ENCODE assay signal across 5 cellular contexts in genomic region chrX:2479982-2480381, GRCh38. TPM values are rescaled to one million over a fixed set of nuclear protein-coding genes. Genes with fewer than 3 reads are reported as not detected.
DNase-seq lines count a peak whose midpoint lies in the region; ATAC-seq, FAIRE-seq and TF ChIP-seq lines count a peak whose summit lies in the region.
"Not testable (repeated sequence)": the region's sequence is repeated elsewhere in the genome, so short reads cannot be mapped to it uniquely, and the experiment has no call there.

No MANE protein-coding gene starts in this region.

- H3K36me3 ChIP-seq in HCT116 (ENCODE audit: control insufficient read depth in 1 of 2, insufficient read depth in 2 of 2, low read length in 2 of 2); K562 (ENCODE audit: control insufficient read depth, insufficient read depth, low read length); endothelial cell of umbilical vein (ENCODE audit: control insufficient read depth in 2 of 2, extremely low read depth in 1 of 2, insufficient read depth in 2 of 2, low read length in 2 of 2); HepG2 (replicated peaks in 1 of 2; ENCODE audit: control insufficient read depth in 1 of 2, insufficient read depth in 2 of 2, low read length in 2 of 2): not testable (repeated sequence)

- not testable (repeated sequence) for TF ChIP-seq CTCF in HCT116 (IDR thresholded peaks at IDR 0.05 in 2 of 3, conservative IDR thresholded peaks at IDR 0.05 in 1 of 3; ENCODE audit: borderline replicate concordance in 1 of 3, insufficient read depth in 1 of 3, low read depth in 2 of 3, low read length in 2 of 3); K562 (IDR thresholded peaks at IDR 0.05 in 2 of 3, conservative IDR thresholded peaks at IDR 0.05 in 1 of 3; ENCODE audit: insufficient read depth in 2 of 3, low read depth in 1 of 3, low read length in 3 of 3); endothelial cell of umbilical vein (IDR thresholded peaks at IDR 0.05; ENCODE audit: extremely low read depth in 1 of 2, insufficient read depth in 1 of 2, low read depth in 1 of 2, low read length in 2 of 2); HepG2 (CRISPR knock-in tag; IDR thresholded peaks at IDR 0.05)

- H3K4me2 ChIP-seq in HCT116 (ENCODE audit: low read length) = peak overlapping the region; percentile 71
- H3K4me2 ChIP-seq in K562 (ENCODE audit: insufficient read depth, low read length); endothelial cell of umbilical vein (ENCODE audit: insufficient read depth, low read length); HepG2 (ENCODE audit: low read depth, low read length): not testable (repeated sequence)

- H3K9me3 ChIP-seq in HCT116 (ENCODE audit: control insufficient read depth in 1 of 2, insufficient read depth in 1 of 2, low read depth in 1 of 2, low read length in 2 of 2); K562 (replicated peaks; ENCODE audit: control insufficient read depth, insufficient read depth, low read depth, low read length); endothelial cell of umbilical vein (replicated peaks; ENCODE audit: control insufficient read depth, insufficient read depth, low read length); HepG2 (ENCODE audit: low read length): not testable (repeated sequence)

- peaks cover 34% of the 10 kb centered on the region; the same call in 1 of the 2 replicates for H3K79me2 ChIP-seq in HCT116 (ENCODE audit: insufficient read depth, low read length)
- H3K79me2 ChIP-seq in K562 (ENCODE audit: control insufficient read depth, insufficient read depth, low read length) = peaks cover 14% of the 10 kb centered on the region
- peaks cover 23% of the 10 kb centered on the region for H3K79me2 ChIP-seq in endothelial cell of umbilical vein (ENCODE audit: control insufficient read depth, insufficient read depth, low read length)
- peaks cover 33% of the 10 kb centered on the region for H3K79me2 ChIP-seq in HepG2 (ENCODE audit: insufficient read depth, low read length)

- BruUV-seq in HCT116 (replicated peaks; lab: Mats Ljungman, UMichigan); K562 (replicated peaks; lab: Mats Ljungman, UMichigan); endothelial cell of umbilical vein (replicated peaks; lab: Mats Ljungman, UMichigan); HepG2 (replicated peaks; lab: Mats Ljungman, UMichigan): not testable (repeated sequence)

- peak overlapping the region; percentile 67; the same call in 1 of the 2 replicates for H3K27ac ChIP-seq in HCT116 (ENCODE audit: low read depth, low read length)
- not testable (repeated sequence) for H3K27ac ChIP-seq in K562 (ENCODE audit: extremely low read depth, low read depth, low read length); endothelial cell of umbilical vein (ENCODE audit: insufficient read depth, low read depth, low read length); HepG2 (ENCODE audit: extremely low read length, insufficient read depth, low read length)

- H3K27me3 ChIP-seq in HCT116 (ENCODE audit: insufficient read depth, low read length); K562 (ENCODE audit: control insufficient read depth in 2 of 2, insufficient read depth in 2 of 2, low read length in 2 of 2); endothelial cell of umbilical vein (ENCODE audit: control insufficient read depth in 2 of 2, insufficient read depth in 2 of 2, low read length in 2 of 2); HepG2 (ENCODE audit: control insufficient read depth in 1 of 2, insufficient read depth in 2 of 2, low read length in 2 of 2): not testable (repeated sequence)

- peak; percentile 80 for FAIRE-seq in GM12891 (lab: Jason Lieb, UNC)
- not testable (repeated sequence) for FAIRE-seq in K562 (lab: Jason Lieb, UNC); HepG2 (lab: Jason Lieb, UNC)
- FAIRE-seq in endothelial cell of umbilical vein (lab: Jason Lieb, UNC) = peak; percentile 73

- H2AFZ ChIP-seq in HCT116 (ENCODE audit: low read depth, low read length, poor library complexity, severe bottlenecking); K562 (ENCODE audit: low read depth, low read length); endothelial cell of umbilical vein (ENCODE audit: low read depth, low read length); HepG2 (ENCODE audit: low read length): not testable (repeated sequence)

- not testable (repeated sequence) for H4K20me1 ChIP-seq in HCT116 (ENCODE audit: insufficient read depth); K562 (replicated peaks; ENCODE audit: control insufficient read depth, insufficient read depth, low read length); endothelial cell of umbilical vein (replicated peaks; ENCODE audit: control insufficient read depth, extremely low read depth, insufficient read depth, low read length); HepG2 (ENCODE audit: insufficient read depth, low read length)

- H3K9ac ChIP-seq in HCT116 (ENCODE audit: low read length) = peak overlapping the region; percentile 26; the same call in 1 of the 2 replicates
- not testable (repeated sequence) for H3K9ac ChIP-seq in K562 (ENCODE audit: insufficient read depth in 1 of 2, low read depth in 2 of 2, low read length in 2 of 2); endothelial cell of umbilical vein (replicated peaks; ENCODE audit: extremely low read depth, insufficient read depth, low read length); HepG2 (ENCODE audit: insufficient read depth, low read depth, low read length)

- not testable (repeated sequence) for H3K9me2 ChIP-seq in HCT116 (ENCODE audit: insufficient read depth)

- ATAC-seq in HCT116, K562, HepG2: not testable (repeated sequence)

- 76% methylated on average over 3 of the region's 5 CpGs for WGBS in K562 (ENCODE audit: insufficient coverage, low coverage, missing lambda C conversion rate)
- WGBS in HepG2 (ENCODE audit: low lambda C conversion rate) = over 99% methylated on average over 5 of the region's 5 CpGs

- DNase-seq in GM12891 (ENCODE audit: insufficient read length, low spot score); HCT116 (ENCODE audit: low read depth, low spot score); K562 (ENCODE audit: extremely low read depth in 1 of 4, low spot score in 3 of 4); endothelial cell of umbilical vein (ENCODE audit: low read depth, low spot score); HepG2 (ENCODE audit: low spot score): not testable (repeated sequence)

- dilution Hi-C loops in endothelial cell of umbilical vein (cut with MboI; ENCODE audit: extremely low pct_ligation_motif_present, low sequenced_read_pairs) = not testable (repeated sequence)

- in situ Hi-C loops in K562 (cut with MboI) = loop anchor here (5.0 kb wide), 1 partner anchor 107 kb away; no protein-coding TSS in a partner anchor
- in situ Hi-C loops in HepG2 (cut with HindIII; ENCODE audit: extremely low pct_ligation_motif_present, low pct_unique_long_range_greater_than_20kb) = not testable (repeated sequence)

- CTCF ChIA-PET in HCT116 (lab: Charles Lee); K562 (lab: Yijun Ruan, JAX; ENCODE audit: low intra/inter-chr PET ratio); endothelial cell of umbilical vein (lab: Charles Lee); HepG2 (lab: Yijun Ruan, JAX; ENCODE audit: low intra/inter-chr PET ratio, low total read pairs): not testable (repeated sequence)

- RAD21 ChIA-PET in HCT116 (lab: Charles Lee; ENCODE audit: low non-redundant PET in 1 of 2, low total read pairs in 2 of 2, uncharacterized antibody in 2 of 2, unreplicated experiment in 2 of 2) = not testable (repeated sequence)

- H3K4me1 ChIP-seq in HCT116 (ENCODE audit: control insufficient read depth in 1 of 2, insufficient read depth in 2 of 2, low read length in 2 of 2) = peaks cover 20 to 50% of the 10 kb centered on the region in 2 experiments; a peak in 3 of 4 replicates
- not testable (repeated sequence) for H3K4me1 ChIP-seq in K562 (replicated peaks in 1 of 2; ENCODE audit: control insufficient read depth in 2 of 2, insufficient read depth in 2 of 2, low read length in 2 of 2); endothelial cell of umbilical vein (ENCODE audit: control insufficient read depth, extremely low read depth, insufficient read depth, low read length)
- H3K4me1 ChIP-seq in HepG2 (ENCODE audit: insufficient read depth, low read length) = peaks cover 18% of the 10 kb centered on the region

- H3K4me3 ChIP-seq in HCT116 (replicated peaks in 1 of 2; ENCODE audit: low read depth in 1 of 2, low read length in 2 of 2); K562; endothelial cell of umbilical vein (replicated peaks in 1 of 3; ENCODE audit: insufficient read depth in 1 of 3, low read depth in 1 of 3, low read length in 3 of 3); HepG2 (replicated peaks in 1 of 3; ENCODE audit: insufficient read depth in 1 of 3, low read depth in 2 of 3, low read length in 3 of 3): not testable (repeated sequence)

- TF ChIP-seq EP300 in K562 (IDR thresholded peaks at IDR 0.05; ENCODE audit: low read length); HepG2 (IDR thresholded peaks at IDR 0.05; ENCODE audit: low read depth in 2 of 2, low read length in 2 of 2); HepG2 (CRISPR knock-in tag; IDR thresholded peaks at IDR 0.05; ENCODE audit: borderline replicate concordance): not testable (repeated sequence)

- POLR2A ChIA-PET in HCT116 (lab: Charles Lee); K562 (lab: Yijun Ruan, JAX); endothelial cell of umbilical vein (lab: Charles Lee); HepG2 (lab: Yijun Ruan, JAX): not testable (repeated sequence)

- H3K9me1 ChIP-seq in K562 (ENCODE audit: control insufficient read depth, insufficient read depth, low read length); endothelial cell of umbilical vein (replicated peaks; ENCODE audit: control insufficient read depth, extremely low read depth, insufficient read depth, low read length): not testable (repeated sequence)

- TF ChIP-seq POLR2A in GM12891 (IDR thresholded peaks at IDR 0.05; ENCODE audit: low read depth, low read length); HCT116 (IDR thresholded peaks at IDR 0.05; ENCODE audit: borderline replicate concordance, extremely low read depth, insufficient read depth, insufficient read length); K562 (conservative IDR thresholded peaks at IDR 0.05); endothelial cell of umbilical vein (IDR thresholded peaks at IDR 0.05; ENCODE audit: low read depth, low read length); HepG2 (IDR thresholded peaks at IDR 0.05; ENCODE audit: insufficient read depth in 1 of 2, low read depth in 2 of 2, low read length in 2 of 2): not testable (repeated sequence)

- not testable (repeated sequence) for TF ChIP-seq RAD21 in HCT116 (IDR thresholded peaks at IDR 0.05; ENCODE audit: low read depth); K562 (CRISPR knock-in tag; conservative IDR thresholded peaks at IDR 0.05 in 1 of 2, IDR thresholded peaks at IDR 0.05 in 1 of 2); HepG2 (CRISPR knock-in tag; IDR thresholded peaks at IDR 0.05)

- intact Hi-C loops in HCT116 (cut with micrococcal nuclease) = loop anchor here (1.0 kb wide), 3 partner anchors 16 to 113 kb away; no protein-coding TSS in a partner anchor
- intact Hi-C loops in K562 (cut with micrococcal nuclease); endothelial cell of umbilical vein (cut with micrococcal nuclease); HepG2 (cut with micrococcal nuclease; ENCODE audit: unreplicated experiment): not testable (repeated sequence)

RNA-seq across cellular contexts. Expression of gene DHRSX, which starts 20.8 kb away (rescaled TPM):
- polyA plus RNA-seq in GM12891 (2012; ENCODE audit: low read depth, missing spikeins) = 19.1 TPM
- 11.9 TPM for total RNA-seq in HCT116 (2021; ENCODE audit: unreplicated experiment)
- polyA plus RNA-seq in HCT116 (2012) = 14.0 and 15.9 TPM in 2 replicates
- 22.8 and 25.9 TPM in 2 replicates for total RNA-seq in K562 (2011; cell fraction: chromatin; rRNA removed; ENCODE audit: low replicate concordance)
- total RNA-seq in K562 (2011; cell fraction: nucleolus; rRNA removed) = 18.4 and 20.2 TPM in 2 replicates
- total RNA-seq in K562 (2011; cell fraction: nucleoplasm; rRNA removed) = 19.2 and 21.9 TPM in 2 replicates
- 6.5 and 6.9 TPM in 2 replicates for total RNA-seq in K562 (2014; rRNA removed)
- 3.4 and 3.6 TPM in 2 replicates for total RNA-seq in K562 (2014; rRNA removed; fragmentation: Illumina TruSeq; extraction: Trizol)
- total RNA-seq in K562 (2015; rRNA removed; fragmentation: Illumina TruSeq; extraction: Trizol) = 3.6 and 4.5 TPM in 2 replicates
- 10.5 and 11.0 TPM in 2 replicates for total RNA-seq in K562 (2021)
- 6.5 and 8.6 TPM in 2 replicates for polyA plus RNA-seq in K562 (2011; rRNA removed)
- 10.6 and 13.3 TPM in 2 replicates for polyA plus RNA-seq in K562 (2011; cell fraction: cytosol; rRNA removed)
- 8.7 and 13.2 TPM in 2 replicates for polyA plus RNA-seq in K562 (2011; cell fraction: nucleus; rRNA removed)
- 8.1 and 9.8 TPM in 2 replicates for polyA plus RNA-seq in K562 (2012)
- 7.2 and 8.7 TPM in 2 replicates for polyA plus RNA-seq in K562 (2014; fragmentation: Illumina TruSeq; extraction: Trizol)
- polyA plus RNA-seq in K562 (2014; fragmentation: Nextera tagmentation; extraction: Ambion mirVana) = 1 to 10 TPM in 1 of 2 experiments, under 1 TPM in 1; 0.59 to 1.0 TPM
- 6.2 and 7.8 TPM in 2 replicates for polyA plus RNA-seq in K562 (2014; rRNA removed)
- polyA minus RNA-seq in K562 (2011; rRNA and poly(A)+ RNA removed) = 9.8 and 11.9 TPM in 2 replicates
- 2.5 and 5.4 TPM in 2 replicates for polyA minus RNA-seq in K562 (2011; cell fraction: cytosol; rRNA and poly(A)+ RNA removed)
- polyA minus RNA-seq in K562 (2011; cell fraction: nucleus; rRNA and poly(A)+ RNA removed) = 5.0 and 9.9 TPM in 2 replicates
- total RNA-seq in endothelial cell of umbilical vein = 27.1 and 29.3 TPM in 2 replicates
- 37.7 and 46.3 TPM in 2 replicates for polyA plus RNA-seq in endothelial cell of umbilical vein
- 35.1 and 37.6 TPM in 2 replicates for polyA plus RNA-seq in endothelial cell of umbilical vein (2011; cell fraction: cytosol; rRNA removed)
- 19.9 and 24.0 TPM in 2 replicates for polyA plus RNA-seq in endothelial cell of umbilical vein (2011; cell fraction: nucleus; rRNA removed)
- 34.9 and 40.0 TPM in 2 replicates for polyA plus RNA-seq in endothelial cell of umbilical vein (2012)
- 31.0 and 34.3 TPM in 2 replicates for polyA minus RNA-seq in endothelial cell of umbilical vein
- 19.3 TPM for polyA minus RNA-seq in endothelial cell of umbilical vein (2011; cell fraction: cytosol; rRNA and poly(A)+ RNA removed)
- 15.4 and 17.2 TPM in 2 replicates for polyA minus RNA-seq in endothelial cell of umbilical vein (2011; cell fraction: nucleus; rRNA and poly(A)+ RNA removed)
- total RNA-seq in HepG2 (2016; rRNA removed; fragmentation: Illumina TruSeq; extraction: Trizol) = 11.4 and 15.5 TPM in 2 replicates
- total RNA-seq in HepG2 (2016; cell fraction: cytosol; rRNA removed; fragmentation: Illumina TruSeq; extraction: Trizol; ENCODE audit: low read depth) = 17.0 and 17.1 TPM in 2 replicates
- total RNA-seq in HepG2 (2016; cell fraction: insoluble cytoplasmic fraction; rRNA removed; fragmentation: Illumina TruSeq; extraction: Trizol) = 12.0 and 16.4 TPM in 2 replicates
- 20.4 and 22.0 TPM in 2 replicates for total RNA-seq in HepG2 (2016; cell fraction: membrane; rRNA removed; fragmentation: Illumina TruSeq; extraction: Trizol)
- total RNA-seq in HepG2 (2016; cell fraction: nucleus; rRNA removed; fragmentation: Illumina TruSeq; extraction: Trizol) = 10.0 and 12.2 TPM in 2 replicates
- 24.3 and 28.9 TPM in 2 replicates for polyA plus RNA-seq in HepG2 (2011; rRNA removed)
- 43.6 and 44.6 TPM in 2 replicates for polyA plus RNA-seq in HepG2 (2011; cell fraction: cytosol; rRNA removed)
- polyA plus RNA-seq in HepG2 (2011; cell fraction: nucleus; rRNA removed) = 19.8 and 21.8 TPM in 2 replicates
- polyA plus RNA-seq in HepG2 (2012) = 27.9 and 45.4 TPM in 2 replicates
- 32.7 and 33.4 TPM in 2 replicates for polyA plus RNA-seq in HepG2 (2016; cell fraction: cytosol; fragmentation: Illumina TruSeq; extraction: Trizol; ENCODE audit: low read depth)
- polyA plus RNA-seq in HepG2 (2016; cell fraction: insoluble cytoplasmic fraction; fragmentation: Illumina TruSeq; extraction: Trizol; ENCODE audit: low read depth) = 17.5 and 19.2 TPM in 2 replicates
- polyA plus RNA-seq in HepG2 (2016; cell fraction: membrane; fragmentation: Illumina TruSeq; extraction: Trizol; ENCODE audit: low read depth) = 32.3 and 33.0 TPM in 2 replicates
- 15.6 and 21.5 TPM in 2 replicates for polyA plus RNA-seq in HepG2 (2016; cell fraction: nucleus; fragmentation: Illumina TruSeq; extraction: Trizol; ENCODE audit: insufficient read depth, low read depth)
- 43.4 and 47.9 TPM in 2 replicates for polyA minus RNA-seq in HepG2 (2011; rRNA and poly(A)+ RNA removed; ENCODE audit: low replicate concordance)
- polyA minus RNA-seq in HepG2 (2011; cell fraction: cytosol; rRNA and poly(A)+ RNA removed) = 18.8 and 19.4 TPM in 2 replicates
- polyA minus RNA-seq in HepG2 (2011; cell fraction: nucleus; rRNA and poly(A)+ RNA removed) = 16.5 and 19.1 TPM in 2 replicates

RNA-seq across cellular contexts. Expression of gene ZBED1, which starts 20.8 kb away (rescaled TPM):
- polyA plus RNA-seq in GM12891 (2012; ENCODE audit: low read depth, missing spikeins) = 26.6 TPM
- total RNA-seq in HCT116 (2021; ENCODE audit: unreplicated experiment) = 21.0 TPM
- polyA plus RNA-seq in HCT116 (2012) = 10.7 and 11.8 TPM in 2 replicates
- 18.5 and 26.9 TPM in 2 replicates for total RNA-seq in K562 (2011; cell fraction: chromatin; rRNA removed; ENCODE audit: low replicate concordance)
- total RNA-seq in K562 (2011; cell fraction: nucleolus; rRNA removed) = 18.0 and 21.3 TPM in 2 replicates
- 12.4 and 13.6 TPM in 2 replicates for total RNA-seq in K562 (2011; cell fraction: nucleoplasm; rRNA removed)
- total RNA-seq in K562 (2014; rRNA removed) = 17.7 and 19.8 TPM in 2 replicates
- 10.8 and 13.9 TPM in 2 replicates for total RNA-seq in K562 (2014; rRNA removed; fragmentation: Illumina TruSeq; extraction: Trizol)
- 15.2 TPM in 2 replicates for total RNA-seq in K562 (2015; rRNA removed; fragmentation: Illumina TruSeq; extraction: Trizol)
- total RNA-seq in K562 (2021) = 26.9 and 27.6 TPM in 2 replicates
- 7.8 and 8.1 TPM in 2 replicates for polyA plus RNA-seq in K562 (2011; rRNA removed)
- 7.9 and 17.2 TPM in 2 replicates for polyA plus RNA-seq in K562 (2011; cell fraction: cytosol; rRNA removed)
- 3.3 and 5.1 TPM in 2 replicates for polyA plus RNA-seq in K562 (2011; cell fraction: nucleus; rRNA removed)
- 13.5 and 20.7 TPM in 2 replicates for polyA plus RNA-seq in K562 (2012)
- polyA plus RNA-seq in K562 (2014; fragmentation: Illumina TruSeq; extraction: Trizol) = 16.3 and 17.7 TPM in 2 replicates
- 1 to 10 TPM in 1 of 2 experiments, under 1 TPM in 1; 0.61 to 2.6 TPM for polyA plus RNA-seq in K562 (2014; fragmentation: Nextera tagmentation; extraction: Ambion mirVana)
- 13.7 and 16.5 TPM in 2 replicates for polyA plus RNA-seq in K562 (2014; rRNA removed)
- 6.7 and 10.2 TPM in 2 replicates for polyA minus RNA-seq in K562 (2011; rRNA and poly(A)+ RNA removed)
- polyA minus RNA-seq in K562 (2011; cell fraction: cytosol; rRNA and poly(A)+ RNA removed) = 19.8 and 20.0 TPM in 2 replicates
- 3.4 and 5.1 TPM in 2 replicates for polyA minus RNA-seq in K562 (2011; cell fraction: nucleus; rRNA and poly(A)+ RNA removed)
- 43.7 and 46.5 TPM in 2 replicates for total RNA-seq in endothelial cell of umbilical vein
- 24.6 and 26.6 TPM in 2 replicates for polyA plus RNA-seq in endothelial cell of umbilical vein
- polyA plus RNA-seq in endothelial cell of umbilical vein (2011; cell fraction: cytosol; rRNA removed) = 23.0 and 29.3 TPM in 2 replicates
- polyA plus RNA-seq in endothelial cell of umbilical vein (2011; cell fraction: nucleus; rRNA removed) = 11.7 and 13.9 TPM in 2 replicates
- polyA plus RNA-seq in endothelial cell of umbilical vein (2012) = 26.7 and 32.6 TPM in 2 replicates
- polyA minus RNA-seq in endothelial cell of umbilical vein = 28.4 and 32.0 TPM in 2 replicates
- 54.0 TPM for polyA minus RNA-seq in endothelial cell of umbilical vein (2011; cell fraction: cytosol; rRNA and poly(A)+ RNA removed)
- 11.7 and 17.6 TPM in 2 replicates for polyA minus RNA-seq in endothelial cell of umbilical vein (2011; cell fraction: nucleus; rRNA and poly(A)+ RNA removed)
- total RNA-seq in HepG2 (2016; rRNA removed; fragmentation: Illumina TruSeq; extraction: Trizol) = 28.9 and 29.8 TPM in 2 replicates
- 4.7 and 6.3 TPM in 2 replicates for total RNA-seq in HepG2 (2016; cell fraction: cytosol; rRNA removed; fragmentation: Illumina TruSeq; extraction: Trizol; ENCODE audit: low read depth)
- total RNA-seq in HepG2 (2016; cell fraction: insoluble cytoplasmic fraction; rRNA removed; fragmentation: Illumina TruSeq; extraction: Trizol) = 24.4 and 29.9 TPM in 2 replicates
- total RNA-seq in HepG2 (2016; cell fraction: membrane; rRNA removed; fragmentation: Illumina TruSeq; extraction: Trizol) = 21.5 and 24.7 TPM in 2 replicates
- 14.1 and 17.2 TPM in 2 replicates for total RNA-seq in HepG2 (2016; cell fraction: nucleus; rRNA removed; fragmentation: Illumina TruSeq; extraction: Trizol)
- polyA plus RNA-seq in HepG2 (2011; rRNA removed) = 20.0 and 24.1 TPM in 2 replicates
- polyA plus RNA-seq in HepG2 (2011; cell fraction: cytosol; rRNA removed) = 17.2 and 25.9 TPM in 2 replicates
- 15.2 and 18.2 TPM in 2 replicates for polyA plus RNA-seq in HepG2 (2011; cell fraction: nucleus; rRNA removed)
- polyA plus RNA-seq in HepG2 (2012) = 18.2 TPM in 2 replicates
- 3.0 and 3.2 TPM in 2 replicates for polyA plus RNA-seq in HepG2 (2016; cell fraction: cytosol; fragmentation: Illumina TruSeq; extraction: Trizol; ENCODE audit: low read depth)
- polyA plus RNA-seq in HepG2 (2016; cell fraction: insoluble cytoplasmic fraction; fragmentation: Illumina TruSeq; extraction: Trizol; ENCODE audit: low read depth) = 25.3 and 26.7 TPM in 2 replicates
- polyA plus RNA-seq in HepG2 (2016; cell fraction: membrane; fragmentation: Illumina TruSeq; extraction: Trizol; ENCODE audit: low read depth) = 10.1 and 11.7 TPM in 2 replicates
- 17.2 and 17.7 TPM in 2 replicates for polyA plus RNA-seq in HepG2 (2016; cell fraction: nucleus; fragmentation: Illumina TruSeq; extraction: Trizol; ENCODE audit: insufficient read depth, low read depth)
- 51.4 and 60.3 TPM in 2 replicates for polyA minus RNA-seq in HepG2 (2011; rRNA and poly(A)+ RNA removed; ENCODE audit: low replicate concordance)
- 25.4 and 30.2 TPM in 2 replicates for polyA minus RNA-seq in HepG2 (2011; cell fraction: cytosol; rRNA and poly(A)+ RNA removed)
- 10.9 and 13.4 TPM in 2 replicates for polyA minus RNA-seq in HepG2 (2011; cell fraction: nucleus; rRNA and poly(A)+ RNA removed)
